ENCODE assay signal across 7 cellular contexts in genomic region chr17:77233635-77234334, GRCh38.
DNase-seq lines count a peak whose midpoint lies in the region; ATAC-seq, FAIRE-seq and TF ChIP-seq lines count a peak whose summit lies in the region.

No MANE protein-coding gene starts in this region.

- peak overlapping the region; percentile 67 for H2AFZ ChIP-seq in K562 (ENCODE audit: low read depth, low read length)

- TF ChIP-seq EP300 in K562 (IDR thresholded peaks at IDR 0.05; ENCODE audit: low read length) (peak; percentile 80), suprapubic skin (IDR thresholded peaks at IDR 0.05) (no peak)

- POLR2A ChIA-PET in K562 (lab: Yijun Ruan, JAX), result interaction anchor here (1.3 kb wide), 1 partner anchor 145 kb away, joined by 5 read pairs; no protein-coding TSS in a partner anchor

- ATAC-seq in K562 (peak; percentile 90), omental fat pad (ENCODE audit: low FRiP score) (peak; percentile 69), HG02623 (IDR thresholded peaks at IDR 0.05; ENCODE audit: unreplicated experiment) (no peak), GM19455 (IDR thresholded peaks at IDR 0.05; ENCODE audit: unreplicated experiment) (no peak)

- WGBS in K562 (ENCODE audit: insufficient coverage, low coverage, missing lambda C conversion rate), result 56% methylated on average over 21 of the region's 21 CpGs
- 80% methylated on average over 21 of the region's 21 CpGs for WGBS in suprapubic skin

- in situ Hi-C loops in KBM-7 (cut with MboI; ENCODE audit: low pct_unique_long_range_greater_than_20kb, low sequenced_read_pairs), result no loop called here
- in situ Hi-C loops in K562 (cut with MboI), result no loop called here

- no peaks in the 10 kb centered on the region for H3K79me2 ChIP-seq in K562 (ENCODE audit: control insufficient read depth, insufficient read depth, low read length)

- TF ChIP-seq RAD21 in K562 (CRISPR knock-in tag; conservative IDR thresholded peaks at IDR 0.05 in 1 of 2, IDR thresholded peaks at IDR 0.05 in 1 of 2), result no peak

- H4K20me1 ChIP-seq in K562 (replicated peaks; ENCODE audit: control insufficient read depth, insufficient read depth, low read length), result no peaks in the 10 kb centered on the region

- H3K9me1 ChIP-seq in K562 (ENCODE audit: control insufficient read depth, insufficient read depth, low read length), result no peaks in the 10 kb centered on the region

- no peaks in the 10 kb centered on the region for H3K36me3 ChIP-seq in K562 (ENCODE audit: control insufficient read depth, insufficient read depth, low read length)
- no peaks in the 10 kb centered on the region for H3K36me3 ChIP-seq in suprapubic skin

- intact Hi-C loops in K562 (cut with micrococcal nuclease), result no loop called here

- H3K4me1 ChIP-seq in K562 (replicated peaks in 1 of 2; ENCODE audit: control insufficient read depth in 2 of 2, insufficient read depth in 2 of 2, low read length in 2 of 2) (peaks cover 3 to 11% of the 10 kb centered on the region in 2 experiments; a peak in 4 of 5 replicates), suprapubic skin (peaks cover 19% of the 10 kb centered on the region)

- TF ChIP-seq CTCF in K562 (IDR thresholded peaks at IDR 0.05 in 2 of 3, conservative IDR thresholded peaks at IDR 0.05 in 1 of 3; ENCODE audit: insufficient read depth in 2 of 3, low read depth in 1 of 3, low read length in 3 of 3) (peak in 1 of 3 experiments; percentile 19; a peak in 1 of 6 replicates), omental fat pad (IDR thresholded peaks at IDR 0.05) (no peak), suprapubic skin (IDR thresholded peaks at IDR 0.05) (no peak)

- peak; percentile 58 for DNase-seq in GM12891 (ENCODE audit: insufficient read length, low spot score)
- DNase-seq in KBM-7, result peak; percentile 37
- DNase-seq in K562 (ENCODE audit: extremely low read depth in 1 of 4, low spot score in 3 of 4), result peak; percentile 68 to 83 (median 74)
- peak; percentile 48 for DNase-seq in omental fat pad (ENCODE audit: low spot score)
- DNase-seq in suprapubic skin (ENCODE audit: low spot score in 2 of 2), result no peak

- no peak overlapping the region for H3K4me2 ChIP-seq in K562 (ENCODE audit: insufficient read depth, low read length)

- H3K27me3 ChIP-seq in K562 (ENCODE audit: control insufficient read depth in 2 of 2, insufficient read depth in 2 of 2, low read length in 2 of 2) (no peaks in the 10 kb centered on the region), suprapubic skin (no peaks in the 10 kb centered on the region)

- BruUV-seq in K562 (replicated peaks; lab: Mats Ljungman, UMichigan), result no TSS peak

- H3K9me3 ChIP-seq in K562 (replicated peaks; ENCODE audit: control insufficient read depth, insufficient read depth, low read depth, low read length), result peaks cover 10% of the 10 kb centered on the region
- no peaks in the 10 kb centered on the region for H3K9me3 ChIP-seq in suprapubic skin

- no peak overlapping the region for H3K4me3 ChIP-seq in K562
- H3K4me3 ChIP-seq in suprapubic skin, result no peak overlapping the region

- peak; percentile 89 for FAIRE-seq in GM12891 (lab: Jason Lieb, UNC)
- peak; percentile 90 for FAIRE-seq in K562 (lab: Jason Lieb, UNC)

- peak overlapping the region in 1 of 2 experiments; percentile 31; a peak in 1 of 4 replicates for H3K9ac ChIP-seq in K562 (ENCODE audit: insufficient read depth in 1 of 2, low read depth in 2 of 2, low read length in 2 of 2)

- H3K27ac ChIP-seq in K562 (ENCODE audit: extremely low read depth, low read depth, low read length) (peak overlapping the region; percentile 84; the same call in 2 of the 3 replicates), suprapubic skin (no peak overlapping the region)

- TF ChIP-seq POLR2A in GM12891 (IDR thresholded peaks at IDR 0.05; ENCODE audit: low read depth, low read length) (no peak), K562 (conservative IDR thresholded peaks at IDR 0.05) (no peak), suprapubic skin (IDR thresholded peaks at IDR 0.05) (no peak)

- CTCF ChIA-PET in K562 (lab: Yijun Ruan, JAX; ENCODE audit: low intra/inter-chr PET ratio), result interaction anchor here (0.6 kb wide), 1 partner anchor 137 kb away, joined by 6 read pairs; no protein-coding TSS in a partner anchor

TF ChIP-seq in GM12891, 5 proteins besides CTCF, POLR2A, EP300 and RAD21:
- no peak for TF ChIP-seq TAF1 (IDR thresholded peaks at IDR 0.05; ENCODE audit: low read depth, low read length)
- peak; percentile 40; the same call in 1 of the 2 replicates for TF ChIP-seq POU2F2 (IDR thresholded peaks at IDR 0.05; ENCODE audit: low read depth, low read length)
- TF ChIP-seq SPI1 (IDR thresholded peaks at IDR 0.05; ENCODE audit: low read depth, low read length), result peak; percentile 68
- no peak for TF ChIP-seq PAX5 (IDR thresholded peaks at IDR 0.05; ENCODE audit: insufficient read depth, low read length, severe bottlenecking)
- TF ChIP-seq POLR2AphosphoS5 (IDR thresholded peaks at IDR 0.05; ENCODE audit: low read depth, low read length), result no peak

TF ChIP-seq in K562, 482 proteins besides CTCF, POLR2A, EP300 and RAD21 (continues in another document):
- TF ChIP-seq ATF2 (CRISPR knock-in tag; IDR thresholded peaks at IDR 0.05) (peak; percentile 99), TFAP4 (CRISPR knock-in tag; IDR thresholded peaks at IDR 0.05; ENCODE audit: borderline replicate concordance) (peak; percentile 42; the same call in 1 of the 2 replicates), CREB1 (IDR thresholded peaks at IDR 0.05) (peak; percentile 93), CREB1 (CRISPR knock-in tag; IDR thresholded peaks at IDR 0.05) (peak; percentile 85), CHAMP1 (IDR thresholded peaks at IDR 0.05) (peak; percentile 82), TARDBP (IDR thresholded peaks at IDR 0.05) (peak; percentile 96), PCBP1 (IDR thresholded peaks at IDR 0.05; ENCODE audit: low read depth, low read length, poor library complexity, severe bottlenecking) (no peak), NFE2L1 (tag; IDR thresholded peaks at IDR 0.05; ENCODE audit: borderline replicate concordance, low read depth) (peak; percentile 66), SMAD4 (CRISPR knock-in tag; conservative IDR thresholded peaks at IDR 0.05) (peak; percentile 57; the same call in 1 of the 2 replicates), MTA3 (IDR thresholded peaks at IDR 0.05; ENCODE audit: borderline replicate concordance) (peak; percentile 97), CBX3 (IDR thresholded peaks at IDR 0.05; ENCODE audit: borderline replicate concordance in 1 of 2, low read length in 2 of 2) (peak in 1 of 2 experiments; percentile 99; a peak in 2 of 3 replicates), CREB3 (tag; conservative IDR thresholded peaks at IDR 0.05; ENCODE audit: low read depth) (no peak), CBX5 (IDR thresholded peaks at IDR 0.05; ENCODE audit: borderline replicate concordance, low read depth) (peak; percentile 89; the same call in 1 of the 2 replicates), MTA1 (IDR thresholded peaks at IDR 0.05; ENCODE audit: borderline replicate concordance) (peak; percentile 85), ZNF133 (CRISPR knock-in tag; IDR thresholded peaks at IDR 0.05) (no peak), MCM7 (IDR thresholded peaks at IDR 0.05) (peak in 1 of 2 experiments; percentile 69; a peak in 1 of 4 replicates), ZBTB7A (IDR thresholded peaks at IDR 0.05; ENCODE audit: borderline replicate concordance, control insufficient read depth, low read depth, low read length) (no peak), ATF1 (CRISPR knock-in tag; IDR thresholded peaks at IDR 0.05) (no peak), ATF1 (tag; IDR thresholded peaks at IDR 0.05) (peak; percentile 94)

Comparison
In these comparisons a context has a peak if more than half of its experiments do, and no peak if none do; other contexts are left out.
1. DNase-seq: peak in GM12891 (single experiment), KBM-7 (single experiment), K562 (4 of 4) and omental fat pad (single experiment); none in suprapubic skin (0 of 2).
2. ATAC-seq: peak in K562 (single experiment) and omental fat pad (single experiment); none in HG02623 (single experiment) and GM19455 (single experiment).